1 cellular context compared by ENCODE assay signal in genomic region chr12:123089631-123090353, GRCh38.
TF ChIP-seq lines count a peak whose summit lies in the region.

No MANE protein-coding gene starts in this region.

TF ChIP-seq in K562, 482 proteins besides CTCF, POLR2A, EP300 and RAD21 (continued from another document and continues in another):
- TF ChIP-seq CEBPZ (IDR thresholded peaks at IDR 0.05; ENCODE audit: borderline replicate concordance, low read depth, low read length) (no peak), FOXP1 (CRISPR knock-in tag; IDR thresholded peaks at IDR 0.05) (no peak), CBFA2T3 (IDR thresholded peaks at IDR 0.05) (peak; percentile 93), HMG20B (CRISPR knock-in tag; IDR thresholded peaks at IDR 0.05) (no peak), DNMT1 (IDR thresholded peaks at IDR 0.05) (no peak), ZMIZ1 (IDR thresholded peaks at IDR 0.05; ENCODE audit: low read depth in 2 of 2, low read length in 2 of 2) (0 out of 4 replicates have a peak, but pooled peaks of 1 of the 2 experiments have one; percentile 35), HDGF (IDR thresholded peaks at IDR 0.05) (no peak), SMARCA4 (IDR thresholded peaks at IDR 0.05) (peak; percentile 88), ZFP1 (CRISPR knock-in tag; IDR thresholded peaks at IDR 0.05) (no peak), POLR2B (IDR thresholded peaks at IDR 0.05; ENCODE audit: low read depth, partially characterized antibody) (no peak), TEAD4 (IDR thresholded peaks at IDR 0.05; ENCODE audit: low read length) (peak; percentile 88), TEAD4 (CRISPR knock-in tag; IDR thresholded peaks at IDR 0.05; ENCODE audit: borderline replicate concordance) (no peak), ATF3 (IDR thresholded peaks at IDR 0.05) (peak; percentile 93), ATF3 (CRISPR knock-in tag; conservative IDR thresholded peaks at IDR 0.05) (0 out of 2 replicates have a peak, but pooled peaks have one; percentile 53), POLR2H (tag; IDR thresholded peaks at IDR 0.05; ENCODE audit: low read depth) (no peak), TAF1 (IDR thresholded peaks at IDR 0.05; ENCODE audit: control insufficient read depth, extremely low read depth, insufficient read depth, low read length, severe bottlenecking) (no peak), ZNF277 (CRISPR knock-in tag; IDR thresholded peaks at IDR 0.05; ENCODE audit: borderline replicate concordance) (no peak), ZNF197 (CRISPR knock-in tag; IDR thresholded peaks at IDR 0.05; ENCODE audit: low read depth) (no peak), SMARCB1 (IDR thresholded peaks at IDR 0.05; ENCODE audit: insufficient read length, low read depth) (no peak), ZEB2 (IDR thresholded peaks at IDR 0.05) (peak; percentile 70), GATAD2B (IDR thresholded peaks at IDR 0.05; ENCODE audit: borderline replicate concordance) (no peak), ZFPM2 (CRISPR knock-in tag; IDR thresholded peaks at IDR 0.05) (no peak), RBM39 (optimal IDR thresholded peaks at IDR 0.05; ENCODE audit: low read depth, low read length) (no peak), CC2D1A (IDR thresholded peaks at IDR 0.05) (no peak), SIX5 (IDR thresholded peaks at IDR 0.05; ENCODE audit: borderline replicate concordance in 1 of 2, insufficient read depth in 1 of 2, low read depth in 1 of 2, low read length in 2 of 2) (no peak), SOX6 (IDR thresholded peaks at IDR 0.05) (no peak; the same call in 1 of the 2 replicates), HOXB6 (CRISPR knock-in tag; IDR thresholded peaks at IDR 0.05; ENCODE audit: borderline replicate concordance) (no peak), ATF2 (CRISPR knock-in tag; IDR thresholded peaks at IDR 0.05) (no peak), ARID3A (IDR thresholded peaks at IDR 0.05; ENCODE audit: borderline replicate concordance, low read depth, low read length) (peak; percentile 36; the same call in 1 of the 2 replicates), SP1 (CRISPR knock-in tag; IDR thresholded peaks at IDR 0.05) (0 out of 2 replicates have a peak, but pooled peaks have one; percentile 29), E2F8 (IDR thresholded peaks at IDR 0.05; ENCODE audit: low read depth, partially characterized antibody) (no peak), TCF7L2 (IDR thresholded peaks at IDR 0.05; ENCODE audit: low read depth, low read length) (no peak), RBM22 (IDR thresholded peaks at IDR 0.05; ENCODE audit: low read depth, low read length, poor library complexity, severe bottlenecking) (no peak), CHD4 (IDR thresholded peaks at IDR 0.05; ENCODE audit: insufficient read depth, insufficient replicate concordance, low read depth, low read length, poor library complexity, severe bottlenecking) (no peak), RFX7 (CRISPR knock-in tag; IDR thresholded peaks at IDR 0.05) (no peak), ZNF740 (CRISPR knock-in tag; IDR thresholded peaks at IDR 0.05) (no peak), ZNF740 (tag; IDR thresholded peaks at IDR 0.05) (no peak), CBX5 (IDR thresholded peaks at IDR 0.05; ENCODE audit: borderline replicate concordance, low read depth) (no peak), HSF4 (CRISPR knock-in tag; IDR thresholded peaks at IDR 0.05; ENCODE audit: borderline replicate concordance) (no peak), DACH1 (IDR thresholded peaks at IDR 0.05; ENCODE audit: partially characterized antibody) (no peak), ZNF584 (CRISPR knock-in tag; IDR thresholded peaks at IDR 0.05; ENCODE audit: low read depth) (peak; percentile 50; the same call in 1 of the 2 replicates), NFIC (IDR thresholded peaks at IDR 0.05) (peak; percentile 81), ZNF639 (CRISPR knock-in tag; conservative IDR thresholded peaks at IDR 0.05 in 1 of 2, IDR thresholded peaks at IDR 0.05 in 1 of 2) (0 out of 4 replicates have a peak, but pooled peaks of 1 of the 2 experiments have one; percentile 41), RCOR1 (IDR thresholded peaks at IDR 0.05; ENCODE audit: borderline replicate concordance in 1 of 2, low read depth in 2 of 2, low read length in 2 of 2) (0 out of 4 replicates have a peak, but pooled peaks of 1 of the 2 experiments have one; percentile 21), MBD2 (IDR thresholded peaks at IDR 0.05; ENCODE audit: borderline replicate concordance, low read depth) (no peak), FOXJ2 (tag; IDR thresholded peaks at IDR 0.05) (no peak)
